In the genomic region with DNA sequence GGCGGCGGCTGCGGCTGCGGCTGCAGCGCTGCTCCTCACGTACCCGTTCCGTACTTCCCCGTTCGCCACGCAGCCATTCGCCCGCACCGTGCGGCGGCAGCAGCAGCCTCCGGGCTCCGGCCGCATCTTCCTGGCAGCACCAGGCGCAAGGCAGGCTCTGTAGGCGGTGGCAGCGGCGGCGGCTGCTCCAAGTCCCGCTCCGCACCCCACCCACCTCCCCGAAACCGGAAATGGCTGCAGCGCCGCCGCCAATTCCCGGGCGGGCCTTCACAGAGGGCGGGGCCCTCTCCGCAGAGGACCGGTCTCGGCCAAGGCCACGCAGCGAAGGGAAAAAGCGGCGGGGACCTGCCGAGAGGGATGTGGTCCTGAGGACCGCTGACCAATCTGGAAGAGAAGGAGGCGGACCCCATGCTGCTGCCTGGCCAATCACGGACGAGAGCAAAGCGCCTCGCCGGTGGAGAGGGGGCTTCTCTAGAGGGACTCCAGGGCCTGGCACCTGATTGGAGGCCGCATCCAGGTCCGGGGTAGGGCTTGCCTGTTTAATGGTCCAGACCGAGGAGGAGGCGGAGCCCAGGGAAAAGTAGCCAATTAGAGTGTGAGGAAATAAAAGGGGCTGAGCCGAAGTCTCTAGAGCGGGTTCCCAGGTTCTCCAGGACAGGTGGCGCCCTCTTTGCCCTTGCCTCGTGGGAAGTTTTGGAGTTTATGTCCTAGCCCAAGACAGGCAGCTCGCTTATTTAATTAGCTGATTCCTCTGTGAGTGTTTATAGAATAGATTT, we compare ENCODE assay signal across 8 cellular contexts. TPM values are rescaled to one million over a fixed set of nuclear protein-coding genes. Genes with fewer than 3 reads are reported as not detected.
A peak's percentile ranks its signal among the peaks of the same experiment; 100 is the strongest.
DNase-seq lines count a peak whose midpoint lies in the region; ATAC-seq and TF ChIP-seq lines count a peak whose summit lies in the region.

TSS of gene SPTLC2 (minus strand) at position 184 of the 776 bp plus-strand sequence. CDS start at position 126, 58 bp downstream.

- TF ChIP-seq POLR2A in prostate gland (IDR thresholded peaks at IDR 0.05), result peak; percentile 91

- DNase-seq in NCI-H187 (lab: John Stamatoyannopoulos, UW), result peak; percentile 97 to 98
- DNase-seq in T-helper 2 cell, result peak; percentile 87 to 98 (median 97)
- peak; percentile 93 to 100 (median 100) for DNase-seq in anterior cingulate cortex (lab: John Stamatoyannopoulos, UW)
- peak; percentile 98 for DNase-seq in left ventricle myocardium superior
- DNase-seq in prostate gland (ENCODE audit: low spot score), result peak; percentile 99

- H3K4me3 ChIP-seq in prostate gland, result peak within 1 kb of the TSS; percentile 71 to 97
- peak within 1 kb of the TSS; percentile 92 for H3K4me3 ChIP-seq in urinary bladder (ENCODE audit: low read depth, low read length)

- no peaks in the 10 kb centered on the region for H3K9me3 ChIP-seq in prostate gland

- H3K36me3 ChIP-seq in prostate gland, result no peaks in the 10 kb centered on the region
- H3K36me3 ChIP-seq in urinary bladder (ENCODE audit: insufficient read depth), result no peaks in the 10 kb centered on the region

- intact Hi-C loops in left ventricle myocardium superior (cut with micrococcal nuclease) (no loop called here), prostate gland (cut with DNase I) (loop anchor here (2.0 kb wide), 1 partner anchor 158 kb away; the partner anchor contains the start of gene AHSA1)

- ATAC-seq in GM18499 (IDR thresholded peaks at IDR 0.05; ENCODE audit: insufficient read depth, unreplicated experiment) (peak; percentile 91), HG02943 (IDR thresholded peaks at IDR 0.05; ENCODE audit: low read depth, unreplicated experiment) (peak; percentile 92), left ventricle myocardium superior (peak; percentile 98)

- H3K27me3 ChIP-seq in prostate gland (replicated peaks; ENCODE audit: insufficient read depth), result no peaks in the 10 kb centered on the region

- WGBS in prostate gland, result under 1% methylated on average over 58 of the region's 58 CpGs
- WGBS in urinary bladder, result under 1% methylated on average over 58 of the region's 58 CpGs

- H3K4me1 ChIP-seq in prostate gland (replicated peaks) (no peaks in the 10 kb centered on the region), urinary bladder (ENCODE audit: insufficient read depth) (no peaks in the 10 kb centered on the region)

- H3K27ac ChIP-seq in prostate gland, result peak within 1 kb of the TSS; percentile 72 to 86
- peak within 1 kb of the TSS; percentile 49 for H3K27ac ChIP-seq in urinary bladder (ENCODE audit: low read depth)

- peak in 1 of 4 experiments; percentile 12 for TF ChIP-seq CTCF in prostate gland (IDR thresholded peaks at IDR 0.05)

RNA-seq across cellular contexts. Expression of gene SPTLC2, which starts in this region (rescaled TPM):
- total RNA-seq in left ventricle myocardium superior, result 10.9 TPM
- total RNA-seq in prostate gland, result 10 to 100 TPM; 20.0 to 24.5 TPM
- total RNA-seq in urinary bladder, result 55.0 TPM
- 12.8 TPM for polyA plus RNA-seq in urinary bladder

Comparison
In these comparisons a context has a peak if more than half of its experiments do, and no peak if none do; other contexts are left out.
1. Peak in every context shown above with its lines: DNase-seq, ATAC-seq, H3K4me3 ChIP-seq and H3K27ac ChIP-seq.